In the genomic region with DNA sequence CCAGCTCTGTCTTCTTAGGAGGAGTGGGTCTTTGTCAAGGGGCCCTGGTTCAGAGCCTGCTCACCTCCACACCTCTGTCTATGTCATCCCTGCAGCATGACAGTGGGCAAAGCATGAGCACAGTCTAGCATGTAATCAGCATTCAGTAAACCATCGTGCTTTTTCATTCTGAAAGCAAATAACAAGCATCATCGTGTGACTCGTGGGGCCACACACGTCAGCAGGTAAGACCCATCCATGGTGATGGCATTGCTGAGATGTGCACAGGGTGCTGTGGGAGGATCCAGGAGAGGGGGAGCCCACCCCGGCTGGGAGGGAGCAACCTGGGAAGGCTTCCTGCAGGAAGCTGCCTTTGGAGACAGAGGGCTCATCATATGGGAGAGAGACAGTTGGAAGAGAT, we compare ENCODE assay signal across 15 cellular contexts.
DNase-seq lines count a peak whose midpoint lies in the region; ATAC-seq and TF ChIP-seq lines count a peak whose summit lies in the region.
"Had no signal": no experiment of that assay in that cellular context is flagged by ENCODE, and none has a peak within 500 bp of the region (broad histone marks: within the 10 kb centered on the region; RNA-seq: fewer than 3 reads in every experiment).

No MANE protein-coding gene starts in this region.

- no peaks in the 10 kb centered on the region for H3K36me3 ChIP-seq in psoas muscle (ENCODE audit: insufficient read depth in 1 of 2, low read depth in 1 of 2)

- intact Hi-C loops in psoas muscle (cut with DNase I) = no loop called here

- H3K4me1 ChIP-seq in psoas muscle = peaks cover 6% of the 10 kb centered on the region

- H3K4me1 Mint-ChIP-seq in activated T-cell treated with anti-CD3 and anti-CD28 coated beads, Interleukin-2, amount 50 U/mL, for 72 hours (ENCODE audit: low read depth) = peaks cover 29% of the 10 kb centered on the region
- H3K4me1 Mint-ChIP-seq in WTC11 (peaks cover 17% of the 10 kb centered on the region), type B pancreatic cell (ENCODE audit: unreplicated experiment) (peaks cover 13% of the 10 kb centered on the region)
- peaks cover 4 to 6% of the 10 kb centered on the region in 2 donors for H3K4me1 Mint-ChIP-seq in natural killer cell treated with Interleukin-12 subunit alpha and Interleukin-12 subunit beta and Interleukin-15 and Interleukin-18, amount 100 ng/mL, for 72 hours (ENCODE audit: low read depth in 2 of 2)

- no peaks in the 10 kb centered on the region for H3K9me3 Mint-ChIP-seq in activated T-cell treated with anti-CD3 and anti-CD28 coated beads, Interleukin-2, amount 50 U/mL, for 72 hours
- H3K9me3 Mint-ChIP-seq in WTC11 (no peaks in the 10 kb centered on the region), type B pancreatic cell (no peaks in the 10 kb centered on the region)
- no peaks in the 10 kb centered on the region for H3K9me3 Mint-ChIP-seq in natural killer cell treated with Interleukin-12 subunit alpha and Interleukin-12 subunit beta and Interleukin-15 and Interleukin-18, amount 100 ng/mL, for 72 hours
- H3K9me3 Mint-ChIP-seq: CD8-positive, alpha-beta memory T cell; GM23338 had no signal

- no peaks in the 10 kb centered on the region for H3K9me3 ChIP-seq in psoas muscle

- no peak for TF ChIP-seq CTCF in WTC11 (IDR thresholded peaks at IDR 0.05)
- no peak for TF ChIP-seq CTCF in type B pancreatic cell (conservative IDR thresholded peaks at IDR 0.05)
- no peak for TF ChIP-seq CTCF in psoas muscle (IDR thresholded peaks at IDR 0.05)

- H3K36me3 Mint-ChIP-seq in activated T-cell treated with anti-CD3 and anti-CD28 coated beads, Interleukin-2, amount 50 U/mL, for 72 hours (ENCODE audit: insufficient read depth in 2 of 2) = no peaks in the 10 kb centered on the region
- H3K36me3 Mint-ChIP-seq in WTC11 = no peaks in the 10 kb centered on the region
- H3K36me3 Mint-ChIP-seq in natural killer cell treated with Interleukin-12 subunit alpha and Interleukin-12 subunit beta and Interleukin-15 and Interleukin-18, amount 100 ng/mL, for 72 hours = no peaks in the 10 kb centered on the region
- H3K36me3 Mint-ChIP-seq in type B pancreatic cell = peaks cover 4% of the 10 kb centered on the region

- DNase-seq in activated T-cell treated with anti-CD3 and anti-CD28 coated beads, Interleukin-2, amount 50 U/mL, for 72 hours = peak; percentile 50 to 55
- no peak for DNase-seq in activated T-cell treated with anti-CD3 and anti-CD28 coated beads for 4 hours
- no peak for DNase-seq in WTC11 (ENCODE audit: low spot score)
- DNase-seq in natural killer cell treated with Interleukin-12 subunit alpha and Interleukin-12 subunit beta and Interleukin-15 and Interleukin-18, amount 100 ng/mL, for 72 hours (ENCODE audit: low spot score) = peak; percentile 12
- no peak for DNase-seq in type B pancreatic cell (ENCODE audit: extremely low spot score, unreplicated experiment)
- no peak for DNase-seq in activated CD8-positive, alpha-beta memory T cell treated with anti-CD3 and anti-CD28 coated beads, Interleukin-2, amount 50 U/mL, for 4 hours
- DNase-seq in activated naive CD4-positive, alpha-beta T cell (lab: John Stamatoyannopoulos, UW) = no peak
- no peak for DNase-seq in psoas muscle
- DNase-seq: CD8-positive, alpha-beta memory T cell; EL; NCI-H146; NCI-H2227 treated with DMSO at 0.1 percent for 48 hours; NCI-H526 had no signal

- peak overlapping the region; percentile 68 for H3K27ac Mint-ChIP-seq in activated T-cell treated with anti-CD3 and anti-CD28 coated beads, Interleukin-2, amount 50 U/mL, for 72 hours
- H3K27ac Mint-ChIP-seq in WTC11 = 0 out of 2 replicates have a peak overlapping the region, but pooled peaks have one; percentile 12
- H3K27ac Mint-ChIP-seq in natural killer cell treated with Interleukin-12 subunit alpha and Interleukin-12 subunit beta and Interleukin-15 and Interleukin-18, amount 100 ng/mL, for 72 hours = no peak overlapping the region
- peak overlapping the region; percentile 48 for H3K27ac Mint-ChIP-seq in type B pancreatic cell
- H3K27ac Mint-ChIP-seq: B cell; CD8-positive, alpha-beta memory T cell; GM23338 had no signal

- H3K27me3 Mint-ChIP-seq in activated T-cell treated with anti-CD3 and anti-CD28 coated beads, Interleukin-2, amount 50 U/mL, for 72 hours (ENCODE audit: low read depth) = no peaks in the 10 kb centered on the region
- H3K27me3 Mint-ChIP-seq in WTC11 (ENCODE audit: low read depth) = peaks cover 11% of the 10 kb centered on the region
- no peaks in the 10 kb centered on the region for H3K27me3 Mint-ChIP-seq in natural killer cell treated with Interleukin-12 subunit alpha and Interleukin-12 subunit beta and Interleukin-15 and Interleukin-18, amount 100 ng/mL, for 72 hours
- no peaks in the 10 kb centered on the region for H3K27me3 Mint-ChIP-seq in type B pancreatic cell
- H3K27me3 Mint-ChIP-seq: B cell had no signal

- H3K4me3 Mint-ChIP-seq in activated T-cell treated with anti-CD3 and anti-CD28 coated beads, Interleukin-2, amount 50 U/mL, for 72 hours = peak overlapping the region; percentile 22 to 38
- H3K4me3 Mint-ChIP-seq in WTC11 = no peak overlapping the region
- no peak overlapping the region for H3K4me3 Mint-ChIP-seq in natural killer cell treated with Interleukin-12 subunit alpha and Interleukin-12 subunit beta and Interleukin-15 and Interleukin-18, amount 100 ng/mL, for 72 hours
- H3K4me3 Mint-ChIP-seq in type B pancreatic cell = no peak overlapping the region
- H3K4me3 Mint-ChIP-seq: B cell, GM23338 had no signal

- POLR2A ChIA-PET in WTC11 (lab: Charles Lee) = no interaction called here

- no peaks in the 10 kb centered on the region for H3K27me3 ChIP-seq in psoas muscle (ENCODE audit: insufficient read depth in 3 of 3, low read length in 2 of 3)

- no peak overlapping the region for H3K4me3 ChIP-seq in psoas muscle
- H3K4me3 ChIP-seq: GM23338 had no signal

- no peak overlapping the region for H3K27ac ChIP-seq in psoas muscle

- ATAC-seq in activated T-cell treated with anti-CD3 and anti-CD28 coated beads, Interleukin-2, amount 50 U/mL, for 72 hours (replicated peaks in 1 of 2) = peak; percentile 75 to 77
- ATAC-seq in WTC11 (no peak), psoas muscle (no peak)
- no peak for ATAC-seq in natural killer cell treated with Interleukin-12 subunit alpha and Interleukin-12 subunit beta and Interleukin-15 and Interleukin-18, amount 100 ng/mL, for 72 hours
- ATAC-seq: GM23338 had no signal

- WGBS in psoas muscle, 3 donors = 90 to 96% (median 96%) methylated on average over 5 of the region's 5 CpGs

- CTCF ChIA-PET in WTC11 (lab: Charles Lee) = no interaction called here

TF ChIP-seq in WTC11, 78 proteins besides CTCF, POLR2A, EP300 and RAD21 (continues in another document):
- TF ChIP-seq, protein P1, sequence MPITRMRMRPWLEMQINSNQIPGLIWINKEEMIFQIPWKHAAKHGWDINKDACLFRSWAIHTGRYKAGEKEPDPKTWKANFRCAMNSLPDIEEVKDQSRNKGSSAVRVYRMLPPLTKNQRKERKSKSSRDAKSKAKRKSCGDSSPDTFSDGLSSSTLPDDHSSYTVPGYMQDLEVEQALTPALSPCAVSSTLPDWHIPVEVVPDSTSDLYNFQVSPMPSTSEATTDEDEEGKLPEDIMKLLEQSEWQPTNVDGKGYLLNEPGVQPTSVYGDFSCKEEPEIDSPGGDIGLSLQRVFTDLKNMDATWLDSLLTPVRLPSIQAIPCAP (CRISPR knock-in tag; IDR thresholded peaks at IDR 0.05) = no peak
- TF ChIP-seq NR3C1 (CRISPR knock-in tag; conservative IDR thresholded peaks at IDR 0.05; ENCODE audit: low read depth) (no peak), ZNF317 (CRISPR knock-in tag; IDR thresholded peaks at IDR 0.05; ENCODE audit: borderline replicate concordance, low read depth) (no peak), OVOL2 (CRISPR knock-in tag; IDR thresholded peaks at IDR 0.05; ENCODE audit: borderline replicate concordance) (no peak), TEAD4 (CRISPR knock-in tag; IDR thresholded peaks at IDR 0.05) (no peak)
- TF ChIP-seq, protein P2, sequence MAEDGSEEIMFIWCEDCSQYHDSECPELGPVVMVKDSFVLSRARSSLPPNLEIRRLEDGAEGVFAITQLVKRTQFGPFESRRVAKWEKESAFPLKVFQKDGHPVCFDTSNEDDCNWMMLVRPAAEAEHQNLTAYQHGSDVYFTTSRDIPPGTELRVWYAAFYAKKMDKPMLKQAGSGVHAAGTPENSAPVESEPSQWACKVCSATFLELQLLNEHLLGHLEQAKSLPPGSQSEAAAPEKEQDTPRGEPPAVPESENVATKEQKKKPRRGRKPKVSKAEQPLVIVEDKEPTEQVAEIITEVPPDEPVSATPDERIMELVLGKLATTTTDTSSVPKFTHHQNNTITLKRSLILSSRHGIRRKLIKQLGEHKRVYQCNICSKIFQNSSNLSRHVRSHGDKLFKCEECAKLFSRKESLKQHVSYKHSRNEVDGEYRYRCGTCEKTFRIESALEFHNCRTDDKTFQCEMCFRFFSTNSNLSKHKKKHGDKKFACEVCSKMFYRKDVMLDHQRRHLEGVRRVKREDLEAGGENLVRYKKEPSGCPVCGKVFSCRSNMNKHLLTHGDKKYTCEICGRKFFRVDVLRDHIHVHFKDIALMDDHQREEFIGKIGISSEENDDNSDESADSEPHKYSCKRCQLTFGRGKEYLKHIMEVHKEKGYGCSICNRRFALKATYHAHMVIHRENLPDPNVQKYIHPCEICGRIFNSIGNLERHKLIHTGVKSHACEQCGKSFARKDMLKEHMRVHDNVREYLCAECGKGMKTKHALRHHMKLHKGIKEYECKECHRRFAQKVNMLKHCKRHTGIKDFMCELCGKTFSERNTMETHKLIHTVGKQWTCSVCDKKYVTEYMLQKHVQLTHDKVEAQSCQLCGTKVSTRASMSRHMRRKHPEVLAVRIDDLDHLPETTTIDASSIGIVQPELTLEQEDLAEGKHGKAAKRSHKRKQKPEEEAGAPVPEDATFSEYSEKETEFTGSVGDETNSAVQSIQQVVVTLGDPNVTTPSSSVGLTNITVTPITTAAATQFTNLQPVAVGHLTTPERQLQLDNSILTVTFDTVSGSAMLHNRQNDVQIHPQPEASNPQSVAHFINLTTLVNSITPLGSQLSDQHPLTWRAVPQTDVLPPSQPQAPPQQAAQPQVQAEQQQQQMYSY (CRISPR knock-in tag; IDR thresholded peaks at IDR 0.05) = no peak
- TF ChIP-seq, protein P3, sequence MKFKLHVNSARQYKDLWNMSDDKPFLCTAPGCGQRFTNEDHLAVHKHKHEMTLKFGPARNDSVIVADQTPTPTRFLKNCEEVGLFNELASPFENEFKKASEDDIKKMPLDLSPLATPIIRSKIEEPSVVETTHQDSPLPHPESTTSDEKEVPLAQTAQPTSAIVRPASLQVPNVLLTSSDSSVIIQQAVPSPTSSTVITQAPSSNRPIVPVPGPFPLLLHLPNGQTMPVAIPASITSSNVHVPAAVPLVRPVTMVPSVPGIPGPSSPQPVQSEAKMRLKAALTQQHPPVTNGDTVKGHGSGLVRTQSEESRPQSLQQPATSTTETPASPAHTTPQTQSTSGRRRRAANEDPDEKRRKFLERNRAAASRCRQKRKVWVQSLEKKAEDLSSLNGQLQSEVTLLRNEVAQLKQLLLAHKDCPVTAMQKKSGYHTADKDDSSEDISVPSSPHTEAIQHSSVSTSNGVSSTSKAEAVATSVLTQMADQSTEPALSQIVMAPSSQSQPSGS (CRISPR knock-in tag; IDR thresholded peaks at IDR 0.05; ENCODE audit: borderline replicate concordance, low read depth) = no peak

Comparison
In these comparisons a context has a peak if more than half of its experiments do, and no peak if none do; other contexts are left out.
1. DNase-seq: peak in activated T-cell treated with anti-CD3 and anti-CD28 coated beads, Interleukin-2, amount 50 U/mL, for 72 hours (2 of 2) and natural killer cell treated with Interleukin-12 subunit alpha and Interleukin-12 subunit beta and Interleukin-15 and Interleukin-18, amount 100 ng/mL, for 72 hours (single experiment); none in activated T-cell treated with anti-CD3 and anti-CD28 coated beads for 4 hours (single experiment), WTC11 (single experiment), type B pancreatic cell (single experiment), activated CD8-positive, alpha-beta memory T cell treated with anti-CD3 and anti-CD28 coated beads, Interleukin-2, amount 50 U/mL, for 4 hours (single experiment), activated naive CD4-positive, alpha-beta T cell (0 of 4) and psoas muscle (0 of 2).
2. ATAC-seq: peak in activated T-cell treated with anti-CD3 and anti-CD28 coated beads, Interleukin-2, amount 50 U/mL, for 72 hours (2 of 2); none in WTC11 (single experiment), natural killer cell treated with Interleukin-12 subunit alpha and Interleukin-12 subunit beta and Interleukin-15 and Interleukin-18, amount 100 ng/mL, for 72 hours (0 of 2) and psoas muscle (0 of 4).
3. H3K27ac Mint-ChIP-seq: peak in activated T-cell treated with anti-CD3 and anti-CD28 coated beads, Interleukin-2, amount 50 U/mL, for 72 hours (single experiment), WTC11 (single experiment) and type B pancreatic cell (single experiment); none in natural killer cell treated with Interleukin-12 subunit alpha and Interleukin-12 subunit beta and Interleukin-15 and Interleukin-18, amount 100 ng/mL, for 72 hours (0 of 2).
4. H3K4me3 Mint-ChIP-seq: peak in activated T-cell treated with anti-CD3 and anti-CD28 coated beads, Interleukin-2, amount 50 U/mL, for 72 hours (2 of 2); none in WTC11 (single experiment), natural killer cell treated with Interleukin-12 subunit alpha and Interleukin-12 subunit beta and Interleukin-15 and Interleukin-18, amount 100 ng/mL, for 72 hours (single experiment) and type B pancreatic cell (single experiment).